In genomic region chr11:375065-376025, GRCh38 we compare ENCODE assay signal across 22 cellular contexts. TPM values are rescaled to one million over a fixed set of nuclear protein-coding genes. Genes with fewer than 3 reads are reported as not detected.
A peak's percentile ranks its signal among the peaks of the same experiment; 100 is the strongest.
DNase-seq lines count a peak whose midpoint lies in the region; ATAC-seq and TF ChIP-seq lines count a peak whose summit lies in the region.
"Had no signal": no experiment of that assay in that cellular context is flagged by ENCODE, and none has a peak within 500 bp of the region (broad histone marks: within the 10 kb centered on the region; RNA-seq: fewer than 3 reads in every experiment).

No MANE protein-coding gene starts in this region.

- H3K4me3 ChIP-seq in neuronal stem cell (ENCODE audit: low read length in 2 of 2) = no peak overlapping the region
- H3K4me3 ChIP-seq: PC-9, SK-N-MC had no signal

- H3K27me3 Mint-ChIP-seq in activated T-cell treated with anti-CD3 and anti-CD28 coated beads, Interleukin-2, amount 50 U/mL, for 72 hours (ENCODE audit: low read depth) = peaks cover 11% of the 10 kb centered on the region

- H3K4me3 Mint-ChIP-seq in activated T-cell treated with anti-CD3 and anti-CD28 coated beads, Interleukin-2, amount 50 U/mL, for 72 hours = no peak overlapping the region
- H3K4me3 Mint-ChIP-seq: CD14-positive monocyte; CD8-positive, alpha-beta memory T cell had no signal

- TF ChIP-seq CTCF in RWPE1 (conservative IDR thresholded peaks at IDR 0.05; ENCODE audit: low read depth) = no peak

- H3K9ac ChIP-seq in neuronal stem cell (ENCODE audit: low read depth, low read length, poor library complexity) = no peak overlapping the region
- H3K9ac ChIP-seq: KMS-11 had no signal

- no peak overlapping the region for H2AFZ ChIP-seq in neuronal stem cell (ENCODE audit: low read length)
- H2AFZ ChIP-seq: PC-9 had no signal

- no peaks in the 10 kb centered on the region for H3K27me3 ChIP-seq in neuronal stem cell (ENCODE audit: control insufficient read depth in 3 of 3, insufficient read depth in 3 of 3, low read depth in 1 of 3, low read length in 3 of 3)

- no peak overlapping the region for H3K4ac ChIP-seq in neuronal stem cell (ENCODE audit: low read length)

- H3K4me1 ChIP-seq in neuronal stem cell (ENCODE audit: control insufficient read depth in 2 of 2, insufficient read depth in 1 of 2, low read depth in 1 of 2, low read length in 2 of 2) = peaks cover 1 to 2% of the 10 kb centered on the region in 2 donors
- H3K4me1 ChIP-seq: BE2C had no signal

- H3K79me1 ChIP-seq in neuronal stem cell (ENCODE audit: low read depth, low read length) = peaks cover 30% of the 10 kb centered on the region

- H2BK5ac ChIP-seq in neuronal stem cell (ENCODE audit: low read length) = no peak overlapping the region

- peak; percentile 42 for DNase-seq in DMS53 (lab: John Stamatoyannopoulos, UW)
- no peak for DNase-seq in DMS53 treated with DMSO at 0.1 percent for 48 hours (lab: John Stamatoyannopoulos, UW; ENCODE audit: unreplicated experiment)
- peak; percentile 73 for DNase-seq in 8988T
- DNase-seq in RWPE1 (ENCODE audit: low spot score) = no peak
- DNase-seq in neuronal stem cell (ENCODE audit: low spot score) = no peak
- no peak for DNase-seq in activated T-cell treated with anti-CD3 and anti-CD28 coated beads, Interleukin-2, amount 50 U/mL, for 72 hours
- DNase-seq: ACHN; BE2C; CD8-positive, alpha-beta memory T cell; MM.1S; NCI-H2029 treated with DMSO at 0.1 percent for 48 hours; NCI-H446 treated with DMSO at 0.1 percent for 48 hours; NCI-H526; NCI-H82; PC-9; RPMI8226; SIG-M5 had no signal

- H3K14ac ChIP-seq in neuronal stem cell (ENCODE audit: low read length) = no peak overlapping the region

- no peak overlapping the region for H4K91ac ChIP-seq in neuronal stem cell (ENCODE audit: low read depth, low read length, poor library complexity)

- H3K9me3 Mint-ChIP-seq in activated T-cell treated with anti-CD3 and anti-CD28 coated beads, Interleukin-2, amount 50 U/mL, for 72 hours = no peaks in the 10 kb centered on the region
- H3K9me3 Mint-ChIP-seq: CD8-positive, alpha-beta memory T cell had no signal

- peaks cover 4 to 6% of the 10 kb centered on the region in 2 donors for H3K9me3 ChIP-seq in neuronal stem cell (replicated peaks in 1 of 2; ENCODE audit: control insufficient read depth in 2 of 2, insufficient read depth in 1 of 2, low read depth in 1 of 2, low read length in 2 of 2)
- H3K9me3 ChIP-seq: BE2C had no signal

- no peak overlapping the region for H4K8ac ChIP-seq in neuronal stem cell (ENCODE audit: low read depth, low read length)

- H2BK12ac ChIP-seq in neuronal stem cell (ENCODE audit: low read length) = no peak overlapping the region

- 0 out of 2 replicates have a peak overlapping the region, but pooled peaks have one; percentile 15 for H3K27ac ChIP-seq in RWPE1
- no peak overlapping the region for H3K27ac ChIP-seq in neuronal stem cell (replicated peaks; ENCODE audit: low read length)
- H3K27ac ChIP-seq: 22Rv1, KMS-11, PC-9, SK-N-MC had no signal

- no peak overlapping the region for H3K18ac ChIP-seq in neuronal stem cell (ENCODE audit: low read length)

- peaks cover 49 to 77% of the 10 kb centered on the region in 2 donors for H3K36me3 ChIP-seq in neuronal stem cell (replicated peaks in 1 of 2; ENCODE audit: control insufficient read depth in 2 of 2, insufficient read depth in 2 of 2, low read length in 2 of 2)
- H3K36me3 ChIP-seq: BE2C had no signal

- no peak overlapping the region for H2BK120ac ChIP-seq in neuronal stem cell (ENCODE audit: low read depth, low read length)

- WGBS in neuronal stem cell (ENCODE audit: extremely low coverage in 2 of 2, insufficient read length in 2 of 2, insufficient replicate concordance in 1 of 2), 2 donors = no CpG with 5 or more reads among the region's 41 CpGs

- no peak for ATAC-seq in HG02884 (IDR thresholded peaks at IDR 0.05; ENCODE audit: unreplicated experiment)
- no peak for ATAC-seq in activated T-cell treated with anti-CD3 and anti-CD28 coated beads, Interleukin-2, amount 50 U/mL, for 72 hours (replicated peaks in 1 of 2)

- peaks cover 0 to 5% of the 10 kb centered on the region in 2 donors for H3K36me3 Mint-ChIP-seq in activated T-cell treated with anti-CD3 and anti-CD28 coated beads, Interleukin-2, amount 50 U/mL, for 72 hours (ENCODE audit: insufficient read depth in 2 of 2)
- H3K36me3 Mint-ChIP-seq: CD14-positive monocyte; CD8-positive, alpha-beta memory T cell had no signal

- H2AK5ac ChIP-seq in neuronal stem cell (ENCODE audit: low read depth, low read length) = no peak overlapping the region

- H3K4me2 ChIP-seq in neuronal stem cell (ENCODE audit: insufficient read depth, low read length, poor library complexity, severe bottlenecking) = no peak overlapping the region
- H3K4me2 ChIP-seq: KMS-11, PC-9 had no signal

- peak overlapping the region; percentile 93 for H3K23ac ChIP-seq in neuronal stem cell (ENCODE audit: low read depth, low read length, poor library complexity)

- H3K4me1 Mint-ChIP-seq in activated T-cell treated with anti-CD3 and anti-CD28 coated beads, Interleukin-2, amount 50 U/mL, for 72 hours (ENCODE audit: low read depth) = peaks cover 3% of the 10 kb centered on the region
- H3K4me1 Mint-ChIP-seq: CD14-positive monocyte had no signal

- no peak overlapping the region for H3K27ac Mint-ChIP-seq in activated T-cell treated with anti-CD3 and anti-CD28 coated beads, Interleukin-2, amount 50 U/mL, for 72 hours

- POLR2A ChIA-PET in RWPE1 (lab: Yijun Ruan, JAX; ENCODE audit: low non-redundant PET) = no interaction called here

- no peak overlapping the region for H2BK15ac ChIP-seq in neuronal stem cell (ENCODE audit: low read length)

- CTCF ChIA-PET in RWPE1 (lab: Yijun Ruan, JAX) = no interaction called here

RNA-seq across cellular contexts. Expression of gene B4GALNT4, which starts 6.0 kb away (rescaled TPM):
- polyA plus RNA-seq in neuronal stem cell (2013, experiment 1 of 2) = 87.0 TPM
- polyA plus RNA-seq in neuronal stem cell (2013, experiment 2 of 2) = 87.3 TPM
- total RNA-seq in activated T-cell treated with anti-CD3 and anti-CD28 coated beads, Interleukin-2, amount 50 U/mL, for 72 hours = 1 to 10 TPM; 2.1 to 2.7 TPM
- polyA plus RNA-seq: CD14-positive monocyte had no signal

RNA-seq across cellular contexts. Expression of gene PKP3, which starts 18.7 kb away (rescaled TPM):
- 0.40 TPM for polyA plus RNA-seq in neuronal stem cell (2013, experiment 1 of 2)
- 0.40 TPM for polyA plus RNA-seq in neuronal stem cell (2013, experiment 2 of 2)
- total RNA-seq in activated T-cell treated with anti-CD3 and anti-CD28 coated beads, Interleukin-2, amount 50 U/mL, for 72 hours = 1 to 10 TPM in 1 of 2 donors, under 1 TPM in 1; 0.16 to 1.2 TPM
- total RNA-seq: CD8-positive, alpha-beta memory T cell had no signal
- polyA plus RNA-seq: CD14-positive monocyte had no signal

RNA-seq across cellular contexts. Expression of gene SIGIRR, which starts 39.5 kb away (rescaled TPM):
- polyA plus RNA-seq in neuronal stem cell (2013, experiment 1 of 2) = 15.1 TPM
- 13.4 TPM for polyA plus RNA-seq in neuronal stem cell (2013, experiment 2 of 2)
- total RNA-seq in activated T-cell treated with anti-CD3 and anti-CD28 coated beads, Interleukin-2, amount 50 U/mL, for 72 hours = 10 to 100 TPM; 59.3 to 68.4 TPM

RNA-seq across cellular contexts. Expression of gene IFITM3, which starts 54.7 kb away (rescaled TPM):
- polyA plus RNA-seq in neuronal stem cell (2013, experiment 1 of 2) = 629 TPM
- 604 TPM for polyA plus RNA-seq in neuronal stem cell (2013, experiment 2 of 2)
- total RNA-seq in activated T-cell treated with anti-CD3 and anti-CD28 coated beads, Interleukin-2, amount 50 U/mL, for 72 hours = 10 to 100 TPM; 24.4 to 75.8 TPM

Comparison
In these comparisons a context has a peak if more than half of its experiments do, and no peak if none do; other contexts are left out.
1. DNase-seq: peak in DMS53 (single experiment) and 8988T (single experiment); none in DMS53 treated with DMSO at 0.1 percent for 48 hours (single experiment), RWPE1 (single experiment), neuronal stem cell (single experiment) and activated T-cell treated with anti-CD3 and anti-CD28 coated beads, Interleukin-2, amount 50 U/mL, for 72 hours (0 of 2).